In genomic region chr5:82019342-82020138, GRCh38 we compare ENCODE assay signal across 9 cellular contexts. TPM values are rescaled to one million over a fixed set of nuclear protein-coding genes. Genes with fewer than 3 reads are reported as not detected.
DNase-seq lines count a peak whose midpoint lies in the region; TF ChIP-seq lines count a peak whose summit lies in the region.
"Had no signal": no experiment of that assay in that cellular context is flagged by ENCODE, and none has a peak within 500 bp of the region (broad histone marks: within the 10 kb centered on the region; RNA-seq: fewer than 3 reads in every experiment).

No MANE protein-coding gene starts in this region.

- H3K36me3 ChIP-seq in prostate gland: no peaks in the 10 kb centered on the region

- no peak for TF ChIP-seq POLR2A in prostate gland (IDR thresholded peaks at IDR 0.05)

- no peaks in the 10 kb centered on the region for H3K4me1 ChIP-seq in prostate gland (replicated peaks)

- no peak overlapping the region for H3K4me3 ChIP-seq in HL-60 (replicated peaks; ENCODE audit: insufficient read depth, low read length)
- H3K4me3 ChIP-seq in prostate gland: no peak overlapping the region

- peak overlapping the region; percentile 67 for H3K27ac ChIP-seq in HL-60 (replicated peaks)
- H3K27ac ChIP-seq in prostate gland: no peak overlapping the region
- H3K27ac ChIP-seq: VCaP had no signal

- H3K27me3 ChIP-seq in HL-60 (ENCODE audit: insufficient read depth, poor library complexity, severe bottlenecking): no peaks in the 10 kb centered on the region
- H3K27me3 ChIP-seq in prostate gland (replicated peaks; ENCODE audit: insufficient read depth): no peaks in the 10 kb centered on the region

- 78% methylated on average over 5 of the region's 5 CpGs for WGBS in prostate gland

- DNase-seq in HL-60 (ENCODE audit: low read depth in 1 of 2, low spot score in 1 of 2) (peak; percentile 12 to 71), NCI-H2029 (lab: John Stamatoyannopoulos, UW) (peak; percentile 61), UCSD-AML1 (lab: John Stamatoyannopoulos, UW; ENCODE audit: unreplicated experiment) (peak; percentile 16), prostate gland (ENCODE audit: low spot score) (peak; percentile 10), activated gamma-delta T cell (lab: John Stamatoyannopoulos, UW) (no peak), EL (no peak)
- DNase-seq in effector CD4-positive, alpha-beta T cell: no peak
- DNase-seq: stimulated activated CD4-positive, alpha-beta T cell treated with anti-CD3 and anti-CD28 coated beads, Interleukin-4, amount 100 ng/mL, for 1 hour had no signal

- intact Hi-C loops in prostate gland (cut with DNase I): no loop called here

- TF ChIP-seq CTCF in HL-60 (IDR thresholded peaks at IDR 0.05; ENCODE audit: insufficient read depth, low read length) (no peak), prostate gland (IDR thresholded peaks at IDR 0.05) (no peak)

- no peaks in the 10 kb centered on the region for H3K9me3 ChIP-seq in prostate gland

RNA-seq across cellular contexts. Expression of gene ATG10, which starts 47.7 kb away (rescaled TPM):
- 10 to 100 TPM in 1 of 2 donors, 1 to 10 TPM in 1; 3.2 to 16.7 TPM for total RNA-seq in prostate gland

Comparison
In these comparisons a context has a peak if more than half of its experiments do, and no peak if none do; other contexts are left out.
1. DNase-seq: peak in HL-60 (2 of 2), NCI-H2029 (single experiment), UCSD-AML1 (single experiment) and prostate gland (single experiment); none in effector CD4-positive, alpha-beta T cell (single experiment), activated gamma-delta T cell (single experiment) and EL (single experiment).